Comparison of ENCODE assay signal across 1 cellular context in genomic region chr13:108082481-108082880, GRCh38.
TF ChIP-seq lines count a peak whose summit lies in the region.

No MANE protein-coding gene starts in this region.

TF ChIP-seq in GM23338, 12 proteins besides CTCF, POLR2A, EP300 and RAD21:
- TF ChIP-seq, protein P1, sequence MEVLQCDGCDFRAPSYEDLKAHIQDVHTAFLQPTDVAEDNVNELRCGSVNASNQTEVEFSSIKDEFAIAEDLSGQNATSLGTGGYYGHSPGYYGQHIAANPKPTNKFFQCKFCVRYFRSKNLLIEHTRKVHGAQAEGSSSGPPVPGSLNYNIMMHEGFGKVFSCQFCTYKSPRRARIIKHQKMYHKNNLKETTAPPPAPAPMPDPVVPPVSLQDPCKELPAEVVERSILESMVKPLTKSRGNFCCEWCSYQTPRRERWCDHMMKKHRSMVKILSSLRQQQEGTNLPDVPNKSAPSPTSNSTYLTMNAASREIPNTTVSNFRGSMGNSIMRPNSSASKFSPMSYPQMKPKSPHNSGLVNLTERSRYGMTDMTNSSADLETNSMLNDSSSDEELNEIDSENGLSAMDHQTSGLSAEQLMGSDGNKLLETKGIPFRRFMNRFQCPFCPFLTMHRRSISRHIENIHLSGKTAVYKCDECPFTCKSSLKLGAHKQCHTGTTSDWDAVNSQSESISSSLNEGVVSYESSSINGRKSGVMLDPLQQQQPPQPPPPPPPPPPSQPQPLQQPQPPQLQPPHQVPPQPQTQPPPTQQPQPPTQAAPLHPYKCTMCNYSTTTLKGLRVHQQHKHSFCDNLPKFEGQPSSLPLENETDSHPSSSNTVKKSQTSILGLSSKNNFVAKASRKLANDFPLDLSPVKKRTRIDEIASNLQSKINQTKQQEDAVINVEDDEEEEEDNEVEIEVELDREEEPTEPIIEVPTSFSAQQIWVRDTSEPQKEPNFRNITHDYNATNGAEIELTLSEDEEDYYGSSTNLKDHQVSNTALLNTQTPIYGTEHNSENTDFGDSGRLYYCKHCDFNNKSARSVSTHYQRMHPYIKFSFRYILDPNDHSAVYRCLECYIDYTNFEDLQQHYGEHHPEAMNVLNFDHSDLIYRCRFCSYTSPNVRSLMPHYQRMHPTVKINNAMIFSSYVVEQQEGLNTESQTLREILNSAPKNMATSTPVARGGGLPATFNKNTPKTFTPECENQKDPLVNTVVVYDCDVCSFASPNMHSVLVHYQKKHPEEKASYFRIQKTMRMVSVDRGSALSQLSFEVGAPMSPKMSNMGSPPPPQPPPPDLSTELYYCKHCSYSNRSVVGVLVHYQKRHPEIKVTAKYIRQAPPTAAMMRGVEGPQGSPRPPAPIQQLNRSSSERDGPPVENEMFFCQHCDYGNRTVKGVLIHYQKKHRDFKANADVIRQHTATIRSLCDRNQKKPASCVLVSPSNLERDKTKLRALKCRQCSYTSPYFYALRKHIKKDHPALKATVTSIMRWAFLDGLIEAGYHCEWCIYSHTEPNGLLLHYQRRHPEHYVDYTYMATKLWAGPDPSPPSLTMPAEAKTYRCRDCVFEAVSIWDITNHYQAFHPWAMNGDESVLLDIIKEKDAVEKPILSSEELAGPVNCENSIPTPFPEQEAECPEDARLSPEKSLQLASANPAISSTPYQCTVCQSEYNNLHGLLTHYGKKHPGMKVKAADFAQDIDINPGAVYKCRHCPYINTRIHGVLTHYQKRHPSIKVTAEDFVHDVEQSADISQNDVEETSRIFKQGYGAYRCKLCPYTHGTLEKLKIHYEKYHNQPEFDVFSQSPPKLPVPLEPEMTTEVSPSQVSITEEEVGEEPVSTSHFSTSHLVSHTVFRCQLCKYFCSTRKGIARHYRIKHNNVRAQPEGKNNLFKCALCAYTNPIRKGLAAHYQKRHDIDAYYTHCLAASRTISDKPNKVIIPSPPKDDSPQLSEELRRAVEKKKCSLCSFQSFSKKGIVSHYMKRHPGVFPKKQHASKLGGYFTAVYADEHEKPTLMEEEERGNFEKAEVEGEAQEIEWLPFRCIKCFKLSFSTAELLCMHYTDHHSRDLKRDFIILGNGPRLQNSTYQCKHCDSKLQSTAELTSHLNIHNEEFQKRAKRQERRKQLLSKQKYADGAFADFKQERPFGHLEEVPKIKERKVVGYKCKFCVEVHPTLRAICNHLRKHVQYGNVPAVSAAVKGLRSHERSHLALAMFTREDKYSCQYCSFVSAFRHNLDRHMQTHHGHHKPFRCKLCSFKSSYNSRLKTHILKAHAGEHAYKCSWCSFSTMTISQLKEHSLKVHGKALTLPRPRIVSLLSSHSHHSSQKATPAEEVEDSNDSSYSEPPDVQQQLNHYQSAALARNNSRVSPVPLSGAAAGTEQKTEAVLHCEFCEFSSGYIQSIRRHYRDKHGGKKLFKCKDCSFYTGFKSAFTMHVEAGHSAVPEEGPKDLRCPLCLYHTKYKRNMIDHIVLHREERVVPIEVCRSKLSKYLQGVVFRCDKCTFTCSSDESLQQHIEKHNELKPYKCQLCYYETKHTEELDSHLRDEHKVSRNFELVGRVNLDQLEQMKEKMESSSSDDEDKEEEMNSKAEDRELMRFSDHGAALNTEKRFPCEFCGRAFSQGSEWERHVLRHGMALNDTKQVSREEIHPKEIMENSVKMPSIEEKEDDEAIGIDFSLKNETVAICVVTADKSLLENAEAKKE (CRISPR knock-in tag; IDR thresholded peaks at IDR 0.05): no peak
- TF ChIP-seq ZNF331 (CRISPR knock-in tag; IDR thresholded peaks at IDR 0.05; ENCODE audit: low read depth) (no peak), STAT1 (IDR thresholded peaks at IDR 0.05; ENCODE audit: unreplicated experiment) (no peak), EZH2phosphoT487 (IDR thresholded peaks at IDR 0.05; ENCODE audit: unreplicated experiment) (no peak), ZNF114 (CRISPR knock-in tag; IDR thresholded peaks at IDR 0.05) (no peak), EZH2 (IDR thresholded peaks at IDR 0.05; ENCODE audit: low read depth, unreplicated experiment) (no peak), JUNB (IDR thresholded peaks at IDR 0.05; ENCODE audit: unreplicated experiment) (no peak), NANOG (IDR thresholded peaks at IDR 0.05; ENCODE audit: borderline replicate concordance) (no peak), POLR2AphosphoS5 (IDR thresholded peaks at IDR 0.05; ENCODE audit: low read depth) (no peak), REST (IDR thresholded peaks at IDR 0.05; ENCODE audit: unreplicated experiment) (no peak)
- TF ChIP-seq, protein P2, sequence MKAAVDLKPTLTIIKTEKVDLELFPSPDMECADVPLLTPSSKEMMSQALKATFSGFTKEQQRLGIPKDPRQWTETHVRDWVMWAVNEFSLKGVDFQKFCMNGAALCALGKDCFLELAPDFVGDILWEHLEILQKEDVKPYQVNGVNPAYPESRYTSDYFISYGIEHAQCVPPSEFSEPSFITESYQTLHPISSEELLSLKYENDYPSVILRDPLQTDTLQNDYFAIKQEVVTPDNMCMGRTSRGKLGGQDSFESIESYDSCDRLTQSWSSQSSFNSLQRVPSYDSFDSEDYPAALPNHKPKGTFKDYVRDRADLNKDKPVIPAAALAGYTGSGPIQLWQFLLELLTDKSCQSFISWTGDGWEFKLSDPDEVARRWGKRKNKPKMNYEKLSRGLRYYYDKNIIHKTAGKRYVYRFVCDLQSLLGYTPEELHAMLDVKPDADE (IDR thresholded peaks at IDR 0.05): no peak
